In genomic region chr4:145825255-145825654, GRCh38 we compare ENCODE assay signal across 20 cellular contexts.
"Had no signal": no experiment of that assay in that cellular context is flagged by ENCODE, and none has a peak within 500 bp of the region (broad histone marks: within the 10 kb centered on the region; RNA-seq: fewer than 3 reads in every experiment).

No MANE protein-coding gene starts in this region.

- H3K27ac Mint-ChIP-seq: activated naive CD8-positive, alpha-beta T cell treated with anti-CD3 and anti-CD28 coated beads, Interleukin-2, amount 10 ng/mL, durations not matched to agents 7 days and 5 days; activated T-cell treated with anti-CD3 and anti-CD28 coated beads, Interleukin-2, amount 50 U/mL, for 24 hours; activated T-helper 17 cell treated with anti-CD3 and anti-CD28 coated beads, Interleukin-2, amount 50 U/mL, for 72 hours; natural killer cell; stimulated activated memory B cell treated with anti-CD40 and anti-IgM and Interleukin-4, amounts not matched to agents 10 μg/mL and 1 μg/mL and 100 μg/mL, for 72 hours had no signal

- H3K9me3 Mint-ChIP-seq: activated naive CD8-positive, alpha-beta T cell treated with anti-CD3 and anti-CD28 coated beads, Interleukin-2, amount 10 ng/mL, durations not matched to agents 7 days and 5 days; activated T-cell treated with anti-CD3 and anti-CD28 coated beads, Interleukin-2, amount 50 U/mL, for 24 hours; activated T-helper 17 cell treated with anti-CD3 and anti-CD28 coated beads, Interleukin-2, amount 50 U/mL, for 72 hours; natural killer cell; stimulated activated memory B cell treated with anti-CD40 and anti-IgM and Interleukin-4, amounts not matched to agents 10 μg/mL and 1 μg/mL and 100 μg/mL, for 72 hours had no signal

- DNase-seq: activated CD4-positive, alpha-beta T cell treated with anti-CD3 and anti-CD28 coated beads for 1 hour; activated CD4-positive, alpha-beta T cell treated with anti-CD3 and anti-CD28 coated beads, Interleukin-2, amount 50 U/mL, for 4 hours; activated CD8-positive, alpha-beta memory T cell treated with anti-CD3 and anti-CD28 coated beads for 24 hours; activated CD8-positive, alpha-beta memory T cell treated with anti-CD3 and anti-CD28 coated beads, Interleukin-2, amount 50 U/mL, for 4 hours; activated naive CD4-positive, alpha-beta T cell; activated naive CD8-positive, alpha-beta T cell treated with anti-CD3 and anti-CD28 coated beads, Interleukin-2, amount 10 ng/mL, durations not matched to agents 7 days and 5 days; activated T-cell treated with anti-CD3 and anti-CD28 coated beads, Interleukin-2, amount 50 U/mL, for 24 hours; amniotic stem cell; heart left ventricle; left ventricle myocardium superior; mammary epithelial cell; midbrain; natural killer cell; right cardiac atrium; stimulated activated CD4-positive, alpha-beta T cell treated with anti-CD3 and anti-CD28 coated beads, Interleukin-1b, Interleukin-23, amount 100 ng/mL, for 48 hours; SW 1271; T-helper 2 cell had no signal

- ATAC-seq: activated T-helper 17 cell treated with anti-CD3 and anti-CD28 coated beads, Interleukin-2, amount 50 U/mL, for 72 hours; gastroesophageal sphincter; left ventricle myocardium superior; natural killer cell; right cardiac atrium; stimulated activated memory B cell treated with anti-CD40 and anti-IgM and Interleukin-4, amounts not matched to agents 10 μg/mL and 1 μg/mL and 100 μg/mL, for 72 hours had no signal

- H3K27me3 Mint-ChIP-seq: activated naive CD8-positive, alpha-beta T cell treated with anti-CD3 and anti-CD28 coated beads, Interleukin-2, amount 10 ng/mL, durations not matched to agents 7 days and 5 days; activated T-cell treated with anti-CD3 and anti-CD28 coated beads, Interleukin-2, amount 50 U/mL, for 24 hours; activated T-helper 17 cell treated with anti-CD3 and anti-CD28 coated beads, Interleukin-2, amount 50 U/mL, for 72 hours; stimulated activated memory B cell treated with anti-CD40 and anti-IgM and Interleukin-4, amounts not matched to agents 10 μg/mL and 1 μg/mL and 100 μg/mL, for 72 hours had no signal

- H3K36me3 Mint-ChIP-seq: natural killer cell had no signal

- H3K4me3 Mint-ChIP-seq: activated naive CD8-positive, alpha-beta T cell treated with anti-CD3 and anti-CD28 coated beads, Interleukin-2, amount 10 ng/mL, durations not matched to agents 7 days and 5 days; activated T-cell treated with anti-CD3 and anti-CD28 coated beads, Interleukin-2, amount 50 U/mL, for 24 hours; activated T-helper 17 cell treated with anti-CD3 and anti-CD28 coated beads, Interleukin-2, amount 50 U/mL, for 72 hours; natural killer cell; stimulated activated memory B cell treated with anti-CD40 and anti-IgM and Interleukin-4, amounts not matched to agents 10 μg/mL and 1 μg/mL and 100 μg/mL, for 72 hours had no signal
